In genomic region chr12:123363743-123364531, GRCh38 we compare ENCODE assay signal across 8 cellular contexts. TPM values are rescaled to one million over a fixed set of nuclear protein-coding genes. Genes with fewer than 3 reads are reported as not detected.
A peak's percentile ranks its signal among the peaks of the same experiment; 100 is the strongest.
DNase-seq lines count a peak whose midpoint lies in the region; ATAC-seq and TF ChIP-seq lines count a peak whose summit lies in the region.

No MANE protein-coding gene starts in this region.

- peak; percentile 40 for DNase-seq in NCI-H510A treated with DMSO at 0.1 percent for 48 hours (lab: John Stamatoyannopoulos, UW)
- DNase-seq in NCI-H510A (lab: John Stamatoyannopoulos, UW): no peak
- no peak for DNase-seq in RWPE2 (ENCODE audit: low spot score)

- H3K9ac ChIP-seq in iPS-15b (ENCODE audit: low read depth, low read length) (peak overlapping the region; percentile 97), skeletal muscle tissue (ENCODE audit: low read depth in 1 of 3, low read length in 3 of 3) (peak overlapping the region; percentile 92 to 94 (median 93))

- H3K27ac ChIP-seq in RWPE2 (ENCODE audit: poor library complexity, severe bottlenecking) (peak overlapping the region; percentile 75), angular gyrus (ENCODE audit: low read depth, low read length) (peak overlapping the region; percentile 52), skeletal muscle tissue (ENCODE audit: low read depth, low read length) (peak overlapping the region; percentile 98)

- H3K27me3 ChIP-seq in RWPE2 (ENCODE audit: insufficient read depth, poor library complexity, severe bottlenecking) (no peaks in the 10 kb centered on the region), iPS-15b (ENCODE audit: control insufficient read depth, insufficient read depth, low read length) (no peaks in the 10 kb centered on the region), skeletal muscle tissue (ENCODE audit: control insufficient read depth in 3 of 3, insufficient read depth in 3 of 3, low read length in 3 of 3) (no peaks in the 10 kb centered on the region)

- no peak for TF ChIP-seq CTCF in RWPE2 (IDR thresholded peaks at IDR 0.05; ENCODE audit: poor library complexity, severe bottlenecking)

- peaks cover 8% of the 10 kb centered on the region for H3K4me1 ChIP-seq in RWPE2 (ENCODE audit: insufficient read depth, poor library complexity, severe bottlenecking)
- peaks cover 5% of the 10 kb centered on the region for H3K4me1 ChIP-seq in iPS-15b (ENCODE audit: control insufficient read depth, insufficient read depth, low read length)
- H3K4me1 ChIP-seq in skeletal muscle tissue (ENCODE audit: control insufficient read depth in 3 of 3, insufficient read depth in 3 of 3, low read length in 3 of 3): peaks cover 14 to 19% (median 18%) of the 10 kb centered on the region in 3 donors

- ATAC-seq in HG03039 (IDR thresholded peaks at IDR 0.05; ENCODE audit: unreplicated experiment): peak; percentile 16
- peak; percentile 12 for ATAC-seq in RWPE2 (ENCODE audit: low read depth)
- no peak for ATAC-seq in HG03565 (IDR thresholded peaks at IDR 0.05; ENCODE audit: unreplicated experiment)

- no peaks in the 10 kb centered on the region for H3K9me3 ChIP-seq in RWPE2 (ENCODE audit: severe bottlenecking)
- no peaks in the 10 kb centered on the region for H3K9me3 ChIP-seq in iPS-15b (ENCODE audit: control insufficient read depth, insufficient read depth, low read length)
- H3K9me3 ChIP-seq in skeletal muscle tissue (ENCODE audit: control insufficient read depth in 3 of 3, low read length in 3 of 3): no peaks in the 10 kb centered on the region

- H3K4me3 ChIP-seq in RWPE2 (ENCODE audit: severe bottlenecking) (peak overlapping the region; percentile 99), iPS-15b (ENCODE audit: low read depth, low read length) (peak overlapping the region; percentile 80), skeletal muscle tissue (ENCODE audit: low read length in 3 of 3) (peak overlapping the region; percentile 82 to 88 (median 83))

- H3K36me3 ChIP-seq in RWPE2 (ENCODE audit: low read depth): peaks cover 6% of the 10 kb centered on the region; the same call in 1 of the 2 replicates
- H3K36me3 ChIP-seq in iPS-15b (ENCODE audit: control insufficient read depth, insufficient read depth, low read length): peaks cover 4% of the 10 kb centered on the region
- peaks cover 0 to 3% (median 2%) of the 10 kb centered on the region in 3 donors for H3K36me3 ChIP-seq in skeletal muscle tissue (ENCODE audit: control insufficient read depth in 3 of 3, insufficient read depth in 3 of 3, low read length in 3 of 3)

RNA-seq across cellular contexts. Expression of gene SBNO1, which starts 0.7 kb away (rescaled TPM):
- total RNA-seq in skeletal muscle tissue: 11.5 TPM

RNA-seq across cellular contexts. Expression of gene KMT5A, which starts 20.0 kb away (rescaled TPM):
- 19.3 TPM for total RNA-seq in skeletal muscle tissue
